Comparison of ENCODE assay signal across 21 cellular contexts in the genomic region with DNA sequence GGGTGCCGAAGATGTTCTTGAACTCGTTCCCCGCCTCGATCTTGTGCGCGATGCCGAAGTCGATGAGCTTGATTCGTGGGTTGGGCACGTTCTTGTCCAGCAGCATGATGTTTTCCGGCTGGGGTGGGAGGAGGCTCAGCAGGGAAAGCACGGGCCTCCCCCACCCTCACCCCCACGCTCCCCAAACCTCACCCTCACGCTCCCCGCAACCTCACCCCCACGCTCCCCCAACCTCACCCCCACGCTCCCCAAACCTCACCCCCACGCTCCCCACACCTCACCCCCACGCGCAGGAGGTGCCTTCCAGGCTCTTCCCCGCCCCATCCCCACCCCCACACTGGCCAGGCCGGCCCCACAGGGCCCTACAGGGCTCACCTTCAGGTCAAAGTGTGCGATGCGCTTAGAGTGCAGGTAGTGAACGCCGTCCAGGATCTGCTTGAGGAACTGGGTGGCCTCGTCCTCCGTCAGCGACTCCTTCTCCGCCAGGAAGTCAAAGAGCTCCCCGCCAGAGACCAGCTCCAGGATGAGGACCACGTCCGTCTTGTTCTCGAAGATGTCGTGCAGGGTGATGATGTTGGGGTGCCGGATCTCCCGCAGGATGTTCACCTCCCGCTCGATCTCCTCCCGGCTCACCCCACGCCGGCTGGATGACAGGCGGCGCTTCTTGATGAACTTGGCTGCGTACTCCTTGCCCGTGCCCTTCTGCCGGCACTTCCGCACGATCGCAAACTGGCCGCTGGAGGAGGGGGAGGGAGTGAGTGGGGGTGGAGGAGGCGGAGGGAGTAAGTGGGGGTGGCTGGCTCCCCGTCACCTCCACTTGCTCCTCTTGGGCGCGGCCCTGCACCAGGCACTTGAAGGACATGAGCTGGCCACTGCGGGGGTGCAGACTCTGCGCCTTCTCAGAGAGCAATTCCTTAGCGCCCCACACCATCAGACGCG. TPM values are rescaled to one million over a fixed set of nuclear protein-coding genes. Genes with fewer than 3 reads are reported as not detected.
"Had no signal": no experiment of that assay in that cellular context is flagged by ENCODE, and none has a peak within 500 bp of the region (broad histone marks: within the 10 kb centered on the region; RNA-seq: fewer than 3 reads in every experiment).

No MANE protein-coding gene starts in this region.

- H3K9me3 ChIP-seq: vagina had no signal

- ATAC-seq: activated naive CD8-positive, alpha-beta T cell treated with anti-CD3 and anti-CD28 coated beads, Interleukin-2, amount 50 U/mL, for 24 hours; effector memory CD8-positive, alpha-beta T cell; sciatic nerve had no signal

- H3K4me3 Mint-ChIP-seq: activated naive CD4-positive, alpha-beta T cell treated with anti-CD3 and anti-CD28 coated beads for 36 hours; activated naive CD8-positive, alpha-beta T cell treated with anti-CD3 and anti-CD28 coated beads, Interleukin-2, amount 50 U/mL, for 24 hours; effector memory CD8-positive, alpha-beta T cell had no signal

- H3K9me3 Mint-ChIP-seq: activated naive CD4-positive, alpha-beta T cell treated with anti-CD3 and anti-CD28 coated beads for 36 hours; activated naive CD8-positive, alpha-beta T cell treated with anti-CD3 and anti-CD28 coated beads, Interleukin-2, amount 50 U/mL, for 24 hours; activated T-helper 2 cell treated with anti-CD3 and anti-CD28 coated beads, Interferon-gamma antibody, Interleukin-2, Interleukin-4, amounts not matched to agents 10 μg/mL and 5 μg/mL and 100 μg/mL, durations not matched to agents 14 hours and 24 hours and 36 hours; effector memory CD8-positive, alpha-beta T cell had no signal

- H3K27me3 Mint-ChIP-seq: activated naive CD8-positive, alpha-beta T cell treated with anti-CD3 and anti-CD28 coated beads, Interleukin-2, amount 50 U/mL, for 24 hours; effector memory CD8-positive, alpha-beta T cell had no signal

- H3K27ac Mint-ChIP-seq: activated naive CD4-positive, alpha-beta T cell treated with anti-CD3 and anti-CD28 coated beads for 36 hours; activated naive CD8-positive, alpha-beta T cell treated with anti-CD3 and anti-CD28 coated beads, Interleukin-2, amount 50 U/mL, for 24 hours; activated T-helper 2 cell treated with anti-CD3 and anti-CD28 coated beads, Interferon-gamma antibody, Interleukin-2, Interleukin-4, amounts not matched to agents 10 μg/mL and 5 μg/mL and 100 μg/mL, durations not matched to agents 14 hours and 24 hours and 36 hours; effector memory CD8-positive, alpha-beta T cell had no signal

- H3K27ac ChIP-seq: parathyroid adenoma, vagina had no signal

- H3K27me3 ChIP-seq: vagina had no signal

- DNase-seq: activated CD4-positive, alpha-beta T cell treated with anti-CD3 and anti-CD28 coated beads for 1 hour; activated CD4-positive, alpha-beta T cell treated with anti-CD3 and anti-CD28 coated beads, Interleukin-2, amount 50 U/mL, for 4 hours; activated naive CD4-positive, alpha-beta T cell treated with anti-CD3 and anti-CD28 coated beads for 36 hours; activated naive CD8-positive, alpha-beta T cell treated with anti-CD3 and anti-CD28 coated beads, Interleukin-2, amount 50 U/mL, for 24 hours; dermis blood vessel endothelial cell; effector memory CD8-positive, alpha-beta T cell; hypothalamus; stimulated activated CD4-positive, alpha-beta T cell treated with anti-CD3 and anti-CD28 coated beads, Interleukin-1b, Interleukin-23, amount 100 ng/mL, for 48 hours had no signal

- H3K4me3 ChIP-seq: vagina had no signal

RNA-seq across cellular contexts. Expression of a gene that starts 31.7 kb away (rescaled TPM):
- total RNA-seq: activated naive CD4-positive, alpha-beta T cell treated with anti-CD3 and anti-CD28 coated beads for 36 hours; activated T-helper 2 cell treated with anti-CD3 and anti-CD28 coated beads, Interferon-gamma antibody, Interleukin-2, Interleukin-4, amounts not matched to agents 10 μg/mL and 5 μg/mL and 100 μg/mL, durations not matched to agents 14 hours and 24 hours and 36 hours; bronchial epithelial cell; chondrocyte; dermis blood vessel endothelial cell; epithelial cell of proximal tubule; glomerular endothelial cell; kidney epithelial cell; liver; mesenteric fat pad; sciatic nerve; T-helper 1 cell treated with Interleukin-12 subunit alpha and Interleukin-12 subunit beta and Interleukin-4 antibody, amounts not matched to agents 30 ng/mL and 1 ng/mL, for 36 hours; vagina had no signal
- polyA plus RNA-seq: neural cell had no signal
